Comparison of ENCODE assay signal across 1 cellular context in genomic region chr17:65137076-65137935, GRCh38.
TF ChIP-seq lines count a peak whose summit lies in the region.

TSS of gene RGS9 (plus strand) at chr17:65137370. CDS start at chr17:65137541, 171 bp downstream.

TF ChIP-seq in K562, 482 proteins besides CTCF, POLR2A, EP300 and RAD21 (continued from another document and continues in another):
- no peak for TF ChIP-seq ZBTB9 (CRISPR knock-in tag; IDR thresholded peaks at IDR 0.05)
- no peak for TF ChIP-seq MXD1 (CRISPR knock-in tag; IDR thresholded peaks at IDR 0.05; ENCODE audit: borderline replicate concordance, poor library complexity, severe bottlenecking)
- TF ChIP-seq NCOA1 (IDR thresholded peaks at IDR 0.05; ENCODE audit: low read depth) = no peak
- no peak for TF ChIP-seq ZC3H8 (IDR thresholded peaks at IDR 0.05)
- TF ChIP-seq EWSR1 (IDR thresholded peaks at IDR 0.05; ENCODE audit: borderline replicate concordance, low read depth, partially characterized antibody) = no peak
- TF ChIP-seq TRIM24 (IDR thresholded peaks at IDR 0.05) = no peak
- TF ChIP-seq TAL1 (IDR thresholded peaks at IDR 0.05) = no peak
- TF ChIP-seq PRPF4 (IDR thresholded peaks at IDR 0.05; ENCODE audit: insufficient read depth, low read depth, low read length, poor library complexity, severe bottlenecking) = no peak
- no peak for TF ChIP-seq XRCC5 (IDR thresholded peaks at IDR 0.05; ENCODE audit: low read depth, low read length)
- no peak for TF ChIP-seq KLF10 (CRISPR knock-in tag; IDR thresholded peaks at IDR 0.05)
- TF ChIP-seq FOXA3 (CRISPR knock-in tag; conservative IDR thresholded peaks at IDR 0.05 in 1 of 2, IDR thresholded peaks at IDR 0.05 in 1 of 2) = no peak
- TF ChIP-seq ZNF75A (CRISPR knock-in tag; IDR thresholded peaks at IDR 0.05) = no peak
- TF ChIP-seq RCOR1 (IDR thresholded peaks at IDR 0.05; ENCODE audit: borderline replicate concordance in 1 of 2, low read depth in 2 of 2, low read length in 2 of 2) = no peak; a peak in 1 of 4 replicates
- no peak for TF ChIP-seq SRSF7 (optimal IDR thresholded peaks at IDR 0.05; ENCODE audit: low read depth, low read length)
- no peak for TF ChIP-seq HMG20B (CRISPR knock-in tag; IDR thresholded peaks at IDR 0.05)
- TF ChIP-seq, protein P1, sequence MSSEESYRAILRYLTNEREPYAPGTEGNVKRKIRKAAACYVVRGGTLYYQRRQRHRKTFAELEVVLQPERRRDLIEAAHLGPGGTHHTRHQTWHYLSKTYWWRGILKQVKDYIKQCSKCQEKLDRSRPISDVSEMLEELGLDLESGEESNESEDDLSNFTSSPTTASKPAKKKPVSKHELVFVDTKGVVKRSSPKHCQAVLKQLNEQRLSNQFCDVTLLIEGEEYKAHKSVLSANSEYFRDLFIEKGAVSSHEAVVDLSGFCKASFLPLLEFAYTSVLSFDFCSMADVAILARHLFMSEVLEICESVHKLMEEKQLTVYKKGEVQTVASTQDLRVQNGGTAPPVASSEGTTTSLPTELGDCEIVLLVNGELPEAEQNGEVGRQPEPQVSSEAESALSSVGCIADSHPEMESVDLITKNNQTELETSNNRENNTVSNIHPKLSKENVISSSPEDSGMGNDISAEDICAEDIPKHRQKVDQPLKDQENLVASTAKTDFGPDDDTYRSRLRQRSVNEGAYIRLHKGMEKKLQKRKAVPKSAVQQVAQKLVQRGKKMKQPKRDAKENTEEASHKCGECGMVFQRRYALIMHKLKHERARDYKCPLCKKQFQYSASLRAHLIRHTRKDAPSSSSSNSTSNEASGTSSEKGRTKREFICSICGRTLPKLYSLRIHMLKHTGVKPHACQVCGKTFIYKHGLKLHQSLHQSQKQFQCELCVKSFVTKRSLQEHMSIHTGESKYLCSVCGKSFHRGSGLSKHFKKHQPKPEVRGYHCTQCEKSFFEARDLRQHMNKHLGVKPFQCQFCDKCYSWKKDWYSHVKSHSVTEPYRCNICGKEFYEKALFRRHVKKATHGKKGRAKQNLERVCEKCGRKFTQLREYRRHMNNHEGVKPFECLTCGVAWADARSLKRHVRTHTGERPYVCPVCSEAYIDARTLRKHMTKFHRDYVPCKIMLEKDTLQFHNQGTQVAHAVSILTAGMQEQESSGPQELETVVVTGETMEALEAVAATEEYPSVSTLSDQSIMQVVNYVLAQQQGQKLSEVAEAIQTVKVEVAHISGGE (CRISPR knock-in tag; IDR thresholded peaks at IDR 0.05) = no peak
- TF ChIP-seq ZNF174 (CRISPR knock-in tag; IDR thresholded peaks at IDR 0.05) = no peak
- TF ChIP-seq ADNP (tag; IDR thresholded peaks at IDR 0.05) = no peak
- TF ChIP-seq, protein P2, sequence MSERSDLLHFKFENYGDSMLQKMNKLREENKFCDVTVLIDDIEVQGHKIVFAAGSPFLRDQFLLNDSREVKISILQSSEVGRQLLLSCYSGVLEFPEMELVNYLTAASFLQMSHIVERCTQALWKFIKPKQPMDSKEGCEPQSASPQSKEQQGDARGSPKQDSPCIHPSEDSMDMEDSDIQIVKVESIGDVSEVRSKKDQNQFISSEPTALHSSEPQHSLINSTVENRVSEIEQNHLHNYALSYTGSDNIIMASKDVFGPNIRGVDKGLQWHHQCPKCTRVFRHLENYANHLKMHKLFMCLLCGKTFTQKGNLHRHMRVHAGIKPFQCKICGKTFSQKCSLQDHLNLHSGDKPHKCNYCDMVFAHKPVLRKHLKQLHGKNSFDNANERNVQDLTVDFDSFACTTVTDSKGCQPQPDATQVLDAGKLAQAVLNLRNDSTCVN (CRISPR knock-in tag; IDR thresholded peaks at IDR 0.05) = no peak
- TF ChIP-seq PCBP1 (IDR thresholded peaks at IDR 0.05; ENCODE audit: low read depth, low read length, poor library complexity, severe bottlenecking) = peak; percentile 90
- TF ChIP-seq ZNF77 (CRISPR knock-in tag; IDR thresholded peaks at IDR 0.05) = no peak
- no peak; the same call in 1 of the 2 replicates for TF ChIP-seq ARID4B (CRISPR knock-in tag; IDR thresholded peaks at IDR 0.05)
- peak; percentile 26 to 55; a peak in 1 of 4 replicates for TF ChIP-seq MNT (conservative IDR thresholded peaks at IDR 0.05)
- no peak for TF ChIP-seq POLR2AphosphoS2 (IDR thresholded peaks at IDR 0.05; ENCODE audit: low read length)
- TF ChIP-seq BDP1 (IDR thresholded peaks at IDR 0.05; ENCODE audit: insufficient read depth, insufficient read length) = no peak
- TF ChIP-seq HDAC6 (IDR thresholded peaks at IDR 0.05; ENCODE audit: low read depth, low read length) = no peak
- peak; percentile 92 for TF ChIP-seq RBM25 (IDR thresholded peaks at IDR 0.05; ENCODE audit: low read depth, low read length, severe bottlenecking)
- no peak for TF ChIP-seq CBX1 (IDR thresholded peaks at IDR 0.05; ENCODE audit: low read depth)
- TF ChIP-seq ZNF282 (CRISPR knock-in tag; IDR thresholded peaks at IDR 0.05) = 0 out of 2 replicates have a peak, but pooled peaks have one; percentile 41
- TF ChIP-seq NFXL1 (CRISPR knock-in tag; IDR thresholded peaks at IDR 0.05) = no peak
- TF ChIP-seq ZNF263 (CRISPR knock-in tag; IDR thresholded peaks at IDR 0.05; ENCODE audit: borderline replicate concordance) = peak; percentile 99
- peak; percentile 18 for TF ChIP-seq TBP (optimal IDR thresholded peaks at IDR 0.05; ENCODE audit: low read depth, low read length)
- no peak for TF ChIP-seq PYGO2 (tag; IDR thresholded peaks at IDR 0.05)
- TF ChIP-seq SMAD3 (CRISPR knock-in tag; conservative IDR thresholded peaks at IDR 0.05) = 0 out of 2 replicates have a peak, but pooled peaks have one; percentile 44
- no peak for TF ChIP-seq PURB (CRISPR knock-in tag; IDR thresholded peaks at IDR 0.05; ENCODE audit: low read depth)
- TF ChIP-seq HDAC1 (IDR thresholded peaks at IDR 0.05) = peak in 1 of 2 experiments; percentile 37; a peak in 1 of 4 replicates
- TF ChIP-seq ZNF384 (IDR thresholded peaks at IDR 0.05; ENCODE audit: low read depth, low read length) = no peak
- no peak for TF ChIP-seq ZNF583 (CRISPR knock-in tag; IDR thresholded peaks at IDR 0.05)
- no peak for TF ChIP-seq MYNN (IDR thresholded peaks at IDR 0.05)
- TF ChIP-seq MYNN (CRISPR knock-in tag; IDR thresholded peaks at IDR 0.05) = no peak
- no peak for TF ChIP-seq HNRNPK (IDR thresholded peaks at IDR 0.05; ENCODE audit: low read depth, low read length, poor library complexity, severe bottlenecking)
- no peak for TF ChIP-seq MBD2 (IDR thresholded peaks at IDR 0.05; ENCODE audit: borderline replicate concordance, low read depth)
